Comparison of ENCODE assay signal across 22 cellular contexts in the genomic region with DNA sequence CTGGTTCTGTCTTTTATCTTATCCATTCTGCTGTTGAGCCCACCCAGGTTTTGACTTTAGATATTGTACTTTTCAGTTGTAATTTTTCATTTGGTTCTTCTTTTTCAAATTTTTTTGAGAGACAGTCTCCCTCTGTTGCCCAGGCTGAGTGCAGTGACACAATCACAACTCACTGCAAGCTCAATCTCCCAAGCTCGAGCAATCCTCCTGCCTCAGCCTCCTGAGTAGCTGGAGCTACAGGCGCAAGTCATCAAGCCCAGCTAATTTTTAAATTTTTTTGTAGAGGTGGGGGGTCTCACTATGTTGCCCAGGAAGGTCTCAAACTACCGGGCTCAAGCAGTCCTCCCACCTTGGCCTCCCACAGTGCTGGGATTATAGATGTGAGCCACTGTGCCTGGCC.
"Had no signal": no experiment of that assay in that cellular context is flagged by ENCODE, and none has a peak within 500 bp of the region (broad histone marks: within the 10 kb centered on the region; RNA-seq: fewer than 3 reads in every experiment).

No MANE protein-coding gene starts in this region.

- H3K27ac ChIP-seq: brain microvascular endothelial cell, colonic mucosa, epithelial cell of prostate, heart right ventricle, pancreas, psoas muscle, transverse colon had no signal

- DNase-seq: activated CD4-positive, alpha-beta T cell treated with anti-CD3 and anti-CD28 coated beads for 36 hours; activated CD4-positive, alpha-beta T cell treated with anti-CD3 and anti-CD28 coated beads, Interleukin-2, amount 50 U/mL, for 4 hours; activated effector memory CD4-positive, alpha-beta T cell treated with anti-CD3 and anti-CD28 coated beads, Interleukin-2, amount 50 U/mL, for 16 hours; activated naive CD4-positive, alpha-beta T cell treated with anti-CD3 and anti-CD28 coated beads, Interleukin-2, amount 10 ng/mL, durations not matched to agents 7 days and 5 days; activated T-cell treated with anti-CD3 and anti-CD28 coated beads, Interleukin-2, amount 50 U/mL, for 48 hours; anterior cingulate cortex; brain microvascular endothelial cell; central memory CD4-positive, alpha-beta T cell; colonic mucosa; endodermal cell; heart right ventricle; islet precursor cell; left cardiac atrium; pancreas; psoas muscle; right cardiac atrium; stimulated activated CD4-positive, alpha-beta T cell treated with anti-CD3 and anti-CD28 coated beads, Interleukin-12 subunit alpha, Interleukin-12 subunit beta, amount 100 ng/mL, for 4 hours; stimulated activated naive CD8-positive, alpha-beta T cell treated with anti-CD3 and anti-CD28 coated beads, Interleukin-15, amount 100 ng/mL, for 72 hours; T1000; transverse colon had no signal

- H3K4me3 ChIP-seq: colonic mucosa, heart right ventricle, pancreas, psoas muscle, transverse colon had no signal

- H3K9me3 Mint-ChIP-seq: activated naive CD4-positive, alpha-beta T cell treated with anti-CD3 and anti-CD28 coated beads, Interleukin-2, amount 10 ng/mL, durations not matched to agents 7 days and 5 days; stimulated activated naive CD8-positive, alpha-beta T cell treated with anti-CD3 and anti-CD28 coated beads, Interleukin-15, amount 100 ng/mL, for 72 hours had no signal

- H3K9me3 ChIP-seq: colonic mucosa, heart right ventricle, pancreas, psoas muscle, transverse colon had no signal

- H3K27me3 Mint-ChIP-seq: activated CD4-positive, alpha-beta T cell treated with anti-CD3 and anti-CD28 coated beads for 36 hours; activated naive CD4-positive, alpha-beta T cell treated with anti-CD3 and anti-CD28 coated beads, Interleukin-2, amount 10 ng/mL, durations not matched to agents 7 days and 5 days; stimulated activated naive CD8-positive, alpha-beta T cell treated with anti-CD3 and anti-CD28 coated beads, Interleukin-15, amount 100 ng/mL, for 72 hours had no signal

- H3K27me3 ChIP-seq: brain microvascular endothelial cell, colonic mucosa, heart right ventricle, pancreas, transverse colon had no signal

- ATAC-seq: activated CD4-positive, alpha-beta T cell treated with anti-CD3 and anti-CD28 coated beads for 36 hours; heart right ventricle; left cardiac atrium; pancreas; psoas muscle; right cardiac atrium; stimulated activated naive CD8-positive, alpha-beta T cell treated with anti-CD3 and anti-CD28 coated beads, Interleukin-15, amount 100 ng/mL, for 72 hours had no signal

- H3K27ac Mint-ChIP-seq: endodermal cell, nephron had no signal

- H3K4me1 Mint-ChIP-seq: activated naive CD4-positive, alpha-beta T cell treated with anti-CD3 and anti-CD28 coated beads, Interleukin-2, amount 10 ng/mL, durations not matched to agents 7 days and 5 days; nephron had no signal

- H3K4me1 ChIP-seq: colonic mucosa, heart right ventricle, pancreas, psoas muscle, transverse colon had no signal

- H3K4me3 Mint-ChIP-seq: activated CD4-positive, alpha-beta T cell treated with anti-CD3 and anti-CD28 coated beads for 36 hours; activated naive CD4-positive, alpha-beta T cell treated with anti-CD3 and anti-CD28 coated beads, Interleukin-2, amount 10 ng/mL, durations not matched to agents 7 days and 5 days; nephron; stimulated activated naive CD8-positive, alpha-beta T cell treated with anti-CD3 and anti-CD28 coated beads, Interleukin-15, amount 100 ng/mL, for 72 hours had no signal
